8 cellular contexts compared by ENCODE assay signal in genomic region chr22:21657361-21658118, GRCh38. TPM values are rescaled to one million over a fixed set of nuclear protein-coding genes. Genes with fewer than 3 reads are reported as not detected.
DNase-seq lines count a peak whose midpoint lies in the region; ATAC-seq and TF ChIP-seq lines count a peak whose summit lies in the region.

No MANE protein-coding gene starts in this region.

- peaks cover 2% of the 10 kb centered on the region for H3K27me3 ChIP-seq in AG04450 (ENCODE audit: control insufficient read depth, insufficient read depth, low read length)

- H3K36me3 ChIP-seq in mucosa of descending colon (ENCODE audit: low read depth) = no peaks in the 10 kb centered on the region

- peaks cover 22% of the 10 kb centered on the region for H3K4me1 Mint-ChIP-seq in activated CD4-positive, alpha-beta T cell treated with anti-CD3 and anti-CD28 coated beads, Interleukin-2, amount 10 ng/mL, durations not matched to agents 24 days and 14 days

- peak overlapping the region; percentile 91 for H3K27ac Mint-ChIP-seq in activated CD4-positive, alpha-beta T cell treated with anti-CD3 and anti-CD28 coated beads, Interleukin-2, amount 10 ng/mL, durations not matched to agents 24 days and 14 days

- CTCF ChIA-PET in AG04450 (lab: Charles Lee) = interaction anchor here (1.3 kb wide), 1 partner anchor 11 kb away, joined by 8 read pairs; no protein-coding TSS in a partner anchor

- peak overlapping the region; percentile 89 for H3K4me3 Mint-ChIP-seq in activated CD4-positive, alpha-beta T cell treated with anti-CD3 and anti-CD28 coated beads, Interleukin-2, amount 10 ng/mL, durations not matched to agents 24 days and 14 days

- H3K4me1 ChIP-seq in mucosa of descending colon (ENCODE audit: low read depth) = peaks cover 12% of the 10 kb centered on the region

- H3K27ac ChIP-seq in AG04450 (ENCODE audit: low read depth, low read length) = no peak overlapping the region

- H3K9me3 Mint-ChIP-seq in activated CD4-positive, alpha-beta T cell treated with anti-CD3 and anti-CD28 coated beads, Interleukin-2, amount 10 ng/mL, durations not matched to agents 24 days and 14 days = peaks cover 3% of the 10 kb centered on the region

- intact Hi-C loops in activated CD4-positive, alpha-beta T cell treated with anti-CD3 and anti-CD28 coated beads, Interleukin-2, amount 10 ng/mL, durations not matched to agents 24 days and 14 days (cut with micrococcal nuclease) = no loop called here
- intact Hi-C loops in mucosa of descending colon (cut with DNase I, micrococcal nuclease) = no loop called here

- H3K27me3 Mint-ChIP-seq in activated CD4-positive, alpha-beta T cell treated with anti-CD3 and anti-CD28 coated beads, Interleukin-2, amount 10 ng/mL, durations not matched to agents 24 days and 14 days = no peaks in the 10 kb centered on the region

- peaks cover 6% of the 10 kb centered on the region for H3K36me3 Mint-ChIP-seq in activated CD4-positive, alpha-beta T cell treated with anti-CD3 and anti-CD28 coated beads, Interleukin-2, amount 10 ng/mL, durations not matched to agents 24 days and 14 days (ENCODE audit: low read depth)

- H3K9me3 ChIP-seq in AG04450 (ENCODE audit: control insufficient read depth, insufficient read depth, low read length) = no peaks in the 10 kb centered on the region; the same call in 1 of the 2 replicates
- no peaks in the 10 kb centered on the region for H3K9me3 ChIP-seq in mucosa of descending colon

- peak overlapping the region; percentile 60 for H3K4me3 ChIP-seq in AG04450 (ENCODE audit: low read depth, low read length)
- peak overlapping the region; percentile 36 for H3K4me3 ChIP-seq in mucosa of descending colon

- TF ChIP-seq CTCF in AG04450 (IDR thresholded peaks at IDR 0.05; ENCODE audit: low read depth, low read length) (no peak), mucosa of descending colon (IDR thresholded peaks at IDR 0.05) (peak; percentile 32)

- DNase-seq in AG04450 (ENCODE audit: low read depth, low spot score) = no peak
- DNase-seq in NCI-H526 treated with DMSO at 0.1 percent for 48 hours (lab: John Stamatoyannopoulos, UW) = peak; percentile 53
- peak; percentile 96 for DNase-seq in activated CD4-positive, alpha-beta T cell treated with anti-CD3 and anti-CD28 coated beads, Interleukin-2, amount 10 ng/mL, durations not matched to agents 24 days and 14 days
- peak; percentile 76 for DNase-seq in effector CD8-positive, alpha-beta T cell (lab: John Stamatoyannopoulos, UW)
- peak; percentile 83 to 88 (median 87) for DNase-seq in mucosa of descending colon
- DNase-seq in stimulated activated CD8-positive, alpha-beta memory T cell treated with anti-CD3 and anti-CD28 coated beads, Interleukin-7, amount 100 ng/mL, for 1 hour (ENCODE audit: low read depth in 2 of 2) = peak; percentile 45 to 48

- ATAC-seq in GM18868 (IDR thresholded peaks at IDR 0.05; ENCODE audit: unreplicated experiment) (peak; percentile 77), HG03342 (IDR thresholded peaks at IDR 0.05; ENCODE audit: unreplicated experiment) (peak; percentile 56), mucosa of descending colon (peak; percentile 97)

- POLR2A ChIA-PET in AG04450 (lab: Yijun Ruan, JAX) = interaction anchor here (0.9 to 1.1 kb wide), 2 partner anchors 9 to 11 kb away, joined by 3 to 4 read pairs; partner anchors contain the start of gene PPIL2

RNA-seq across cellular contexts. Expression of gene PPIL2, which starts 8.3 kb away (rescaled TPM):
- polyA plus RNA-seq in AG04450 (2011; rRNA removed) = 40.6 and 48.6 TPM in 2 replicates
- polyA minus RNA-seq in AG04450 (2011; rRNA and poly(A)+ RNA removed) = 39.5 and 40.5 TPM in 2 replicates
- 53.1 and 55.9 TPM in 2 replicates for total RNA-seq in activated CD4-positive, alpha-beta T cell treated with anti-CD3 and anti-CD28 coated beads, Interleukin-2, amount 10 ng/mL, durations not matched to agents 24 days and 14 days
- total RNA-seq in mucosa of descending colon = 10 to 100 TPM; 42.5 to 68.3 (median 61.6) TPM

RNA-seq across cellular contexts. Expression of gene SDF2L1, which starts 15.4 kb away (rescaled TPM):
- polyA plus RNA-seq in AG04450 (2011; rRNA removed) = 12.6 and 17.8 TPM in 2 replicates
- 6.8 and 7.4 TPM in 2 replicates for polyA minus RNA-seq in AG04450 (2011; rRNA and poly(A)+ RNA removed)
- total RNA-seq in activated CD4-positive, alpha-beta T cell treated with anti-CD3 and anti-CD28 coated beads, Interleukin-2, amount 10 ng/mL, durations not matched to agents 24 days and 14 days = 94.3 and 103 TPM in 2 replicates
- total RNA-seq in mucosa of descending colon = 10 to 100 TPM; 25.8 to 48.8 (median 28.0) TPM

RNA-seq across cellular contexts. Expression of gene CCDC116, which starts 25.0 kb away (rescaled TPM):
- 0.06 and 0.16 TPM in 2 replicates for polyA plus RNA-seq in AG04450 (2011; rRNA removed)
- 0.13 TPM in 1 of 2 replicates, not detected in the other for polyA minus RNA-seq in AG04450 (2011; rRNA and poly(A)+ RNA removed)
- total RNA-seq in activated CD4-positive, alpha-beta T cell treated with anti-CD3 and anti-CD28 coated beads, Interleukin-2, amount 10 ng/mL, durations not matched to agents 24 days and 14 days = 0.40 and 0.51 TPM in 2 replicates
- under 1 TPM; 0.22 to 0.89 (median 0.26) TPM for total RNA-seq in mucosa of descending colon

RNA-seq across cellular contexts. Expression of gene YDJC, which starts 27.7 kb away (rescaled TPM):
- polyA plus RNA-seq in AG04450 (2011; rRNA removed) = 9.0 and 12.2 TPM in 2 replicates
- 3.4 and 4.4 TPM in 2 replicates for polyA minus RNA-seq in AG04450 (2011; rRNA and poly(A)+ RNA removed)
- total RNA-seq in activated CD4-positive, alpha-beta T cell treated with anti-CD3 and anti-CD28 coated beads, Interleukin-2, amount 10 ng/mL, durations not matched to agents 24 days and 14 days = 54.2 and 56.1 TPM in 2 replicates
- 10 to 100 TPM; 12.5 to 26.5 (median 21.7) TPM for total RNA-seq in mucosa of descending colon
